Comparison of ENCODE assay signal across 9 cellular contexts in genomic region chr3:151228291-151229125, GRCh38. TPM values are rescaled to one million over a fixed set of nuclear protein-coding genes. Genes with fewer than 3 reads are reported as not detected.
DNase-seq lines count a peak whose midpoint lies in the region; ATAC-seq, FAIRE-seq and TF ChIP-seq lines count a peak whose summit lies in the region.
"Had no signal": no experiment of that assay in that cellular context is flagged by ENCODE, and none has a peak within 500 bp of the region (broad histone marks: within the 10 kb centered on the region; RNA-seq: fewer than 3 reads in every experiment).

No MANE protein-coding gene starts in this region.

- no peak for TF ChIP-seq POLR2A in GM12892 (IDR thresholded peaks at IDR 0.05; ENCODE audit: low read depth, low read length)

- no peaks in the 10 kb centered on the region for H3K27me3 Mint-ChIP-seq in activated CD4-positive, alpha-beta memory T cell treated with anti-CD3 and anti-CD28 coated beads for 36 hours

- peaks cover 52% of the 10 kb centered on the region for H3K4me1 Mint-ChIP-seq in activated CD4-positive, alpha-beta memory T cell treated with anti-CD3 and anti-CD28 coated beads for 36 hours (ENCODE audit: low read depth)

- TF ChIP-seq CTCF in AG04449 (IDR thresholded peaks at IDR 0.05; ENCODE audit: insufficient read depth, low read length, missing control alignments) (no peak), left ventricle myocardium inferior (IDR thresholded peaks at IDR 0.05; ENCODE audit: borderline replicate concordance) (no peak)

- intact Hi-C loops in activated CD4-positive, alpha-beta memory T cell treated with anti-CD3 and anti-CD28 coated beads for 36 hours (cut with micrococcal nuclease) = loop anchor here (1.0 to 5.0 kb wide), 3 partner anchors 36 to 611 kb away; no protein-coding TSS in a partner anchor
- intact Hi-C loops in left ventricle myocardium inferior (cut with micrococcal nuclease) = loop anchor here (2.0 kb wide), 1 partner anchor 54 kb away; no protein-coding TSS in a partner anchor

- H3K36me3 ChIP-seq in left ventricle myocardium inferior = no peaks in the 10 kb centered on the region
- H3K36me3 ChIP-seq: pancreas had no signal

- no peaks in the 10 kb centered on the region for H3K9me3 ChIP-seq in left ventricle myocardium inferior (replicated peaks)
- H3K9me3 ChIP-seq: pancreas had no signal

- peak overlapping the region; percentile 68 for H3K27ac ChIP-seq in left ventricle myocardium inferior (replicated peaks)
- H3K27ac ChIP-seq: pancreas had no signal

- H3K36me3 Mint-ChIP-seq in activated CD4-positive, alpha-beta memory T cell treated with anti-CD3 and anti-CD28 coated beads for 36 hours = no peaks in the 10 kb centered on the region

- POLR2A ChIA-PET in AG04449 (lab: Yijun Ruan, JAX) = no interaction called here
- POLR2A ChIA-PET in activated CD4-positive, alpha-beta memory T cell treated with anti-CD3 and anti-CD28 coated beads for 36 hours (lab: Charles Lee) = interaction anchor here (1.5 kb wide), 1 partner anchor 58 kb away, joined by 4 read pairs; no protein-coding TSS in a partner anchor

- H3K27ac Mint-ChIP-seq in activated CD4-positive, alpha-beta memory T cell treated with anti-CD3 and anti-CD28 coated beads for 36 hours = peak overlapping the region; percentile 42

- no peak overlapping the region for H3K4me3 Mint-ChIP-seq in activated CD4-positive, alpha-beta memory T cell treated with anti-CD3 and anti-CD28 coated beads for 36 hours

- H3K4me3 ChIP-seq in AG04449 (ENCODE audit: low read depth, low read length) (no peak overlapping the region), left ventricle myocardium inferior (no peak overlapping the region)
- H3K4me3 ChIP-seq: pancreas had no signal

- H3K9me3 Mint-ChIP-seq in activated CD4-positive, alpha-beta memory T cell treated with anti-CD3 and anti-CD28 coated beads for 36 hours = no peaks in the 10 kb centered on the region

- no peaks in the 10 kb centered on the region for H3K27me3 ChIP-seq in left ventricle myocardium inferior (ENCODE audit: low read depth)
- H3K27me3 ChIP-seq: pancreas had no signal

- CTCF ChIA-PET in AG04449 (lab: Yijun Ruan, JAX) = interaction anchor here (0.6 to 8.2 kb wide), 43 partner anchors 8 to 613 kb away, joined by 3 to 191 read pairs (median 5); partner anchors contain the start of genes GPR171 and P2RY14
- CTCF ChIA-PET in activated CD4-positive, alpha-beta memory T cell treated with anti-CD3 and anti-CD28 coated beads for 36 hours (lab: Charles Lee) = interaction anchor here (0.8 to 7.1 kb wide), 35 partner anchors 9 to 690 kb away, joined by 3 to 155 read pairs (median 8); partner anchors contain the start of genes GPR87 and P2RY14

- DNase-seq in AG04449 (ENCODE audit: low read depth, low spot score) = peak; percentile 62
- DNase-seq in activated CD4-positive, alpha-beta memory T cell treated with anti-CD3 and anti-CD28 coated beads for 36 hours = peak; percentile 38
- no peak for DNase-seq in left ventricle myocardium inferior
- DNase-seq in NCI-H82 (lab: John Stamatoyannopoulos, UW) = no peak
- DNase-seq in GM12892 (ENCODE audit: insufficient read length) = no peak

- H3K4me1 ChIP-seq in left ventricle myocardium inferior = peaks cover 25% of the 10 kb centered on the region
- H3K4me1 ChIP-seq: pancreas had no signal

- no peak for FAIRE-seq in GM12892 (lab: Jason Lieb, UNC)

- peak; percentile 30 for ATAC-seq in GM21423 (IDR thresholded peaks at IDR 0.05; ENCODE audit: unreplicated experiment)
- no peak for ATAC-seq in GM21526 (IDR thresholded peaks at IDR 0.05; ENCODE audit: low FRiP score, unreplicated experiment)
- ATAC-seq in GM18909 (IDR thresholded peaks at IDR 0.05; ENCODE audit: poor library complexity, unreplicated experiment) = no peak

RNA-seq across cellular contexts. Expression of gene GPR171, which starts 25.5 kb away (rescaled TPM):
- total RNA-seq in activated CD4-positive, alpha-beta memory T cell treated with anti-CD3 and anti-CD28 coated beads for 36 hours = 10 to 100 TPM; 70.7 to 74.0 TPM
- total RNA-seq in left ventricle myocardium inferior = not detected
- polyA plus RNA-seq in GM12892 (2012; ENCODE audit: missing spikeins) = not detected

RNA-seq across cellular contexts. Expression of gene P2RY14, which starts 49.8 kb away (rescaled TPM):
- under 1 TPM; 0.17 to 0.26 TPM for total RNA-seq in activated CD4-positive, alpha-beta memory T cell treated with anti-CD3 and anti-CD28 coated beads for 36 hours
- total RNA-seq in left ventricle myocardium inferior = 2.9 TPM
- not detected for polyA plus RNA-seq in GM12892 (2012; ENCODE audit: missing spikeins)

Comparison
In these comparisons a context has a peak if more than half of its experiments do, and no peak if none do; other contexts are left out.
1. DNase-seq: peak in AG04449 (single experiment) and activated CD4-positive, alpha-beta memory T cell treated with anti-CD3 and anti-CD28 coated beads for 36 hours (single experiment); none in left ventricle myocardium inferior (single experiment), NCI-H82 (single experiment) and GM12892 (single experiment).
2. RNA of gene GPR171, which starts 25.5 kb away (total RNA-seq): 70.7 to 74.0 TPM in activated CD4-positive, alpha-beta memory T cell treated with anti-CD3 and anti-CD28 coated beads for 36 hours; not detected in left ventricle myocardium inferior (single experiment); every median in the first group is over 10 times any median in the second.